In genomic region chr10:8499312-8499711, GRCh38 we compare ENCODE assay signal across 29 cellular contexts.
"Had no signal": no experiment of that assay in that cellular context is flagged by ENCODE, and none has a peak within 500 bp of the region (broad histone marks: within the 10 kb centered on the region; RNA-seq: fewer than 3 reads in every experiment).

No MANE protein-coding gene starts in this region.

- H3K4me1 ChIP-seq: SJCRH30 had no signal

- H3K4me2 ChIP-seq: KMS-11 had no signal

- H3K36me3 Mint-ChIP-seq: activated CD4-positive, alpha-beta memory T cell treated with anti-CD3 and anti-CD28 coated beads for 36 hours; activated naive CD4-positive, alpha-beta T cell treated with anti-CD3 and anti-CD28 coated beads, Interleukin-2, amount 10 ng/mL, durations not matched to agents 7 days and 5 days; activated naive CD8-positive, alpha-beta T cell; brain had no signal

- H3K9ac ChIP-seq: KMS-11 had no signal

- H3K27ac Mint-ChIP-seq: activated B cell treated with CpG ODN at 0.5 μM for 24 hours; activated CD4-positive, alpha-beta memory T cell treated with anti-CD3 and anti-CD28 coated beads for 36 hours; activated naive CD4-positive, alpha-beta T cell treated with anti-CD3 and anti-CD28 coated beads, Interleukin-2, amount 10 ng/mL, durations not matched to agents 7 days and 5 days; activated naive CD8-positive, alpha-beta T cell; activated naive CD8-positive, alpha-beta T cell treated with anti-CD3 and anti-CD28 coated beads, Interleukin-2, amount 50 U/mL, for 24 hours; brain; T-helper 1 cell treated with Interleukin-12 subunit alpha and Interleukin-12 subunit beta and Interleukin-4 antibody, amounts not matched to agents 30 μg/mL and 1 μg/mL, for 36 hours; T-helper 2 cell treated with Interferon-gamma antibody and Interleukin-4, amounts not matched to agents 5 μg/mL and 100 μg/mL, for 36 hours had no signal

- H3K9me3 Mint-ChIP-seq: activated B cell treated with CpG ODN at 0.5 μM for 24 hours; activated naive CD4-positive, alpha-beta T cell treated with anti-CD3 and anti-CD28 coated beads, Interleukin-2, amount 10 ng/mL, durations not matched to agents 7 days and 5 days; activated T-cell treated with anti-CD3 and anti-CD28 coated beads, Interleukin-2, amount 50 U/mL, for 4 hours; T-helper 1 cell treated with Interleukin-12 subunit alpha and Interleukin-12 subunit beta and Interleukin-4 antibody, amounts not matched to agents 30 μg/mL and 1 μg/mL, for 36 hours had no signal

- H3K4me3 ChIP-seq: SJCRH30, SK-N-MC had no signal

- H3K4me3 Mint-ChIP-seq: activated B cell treated with CpG ODN at 0.5 μM for 24 hours; activated CD4-positive, alpha-beta memory T cell treated with anti-CD3 and anti-CD28 coated beads for 36 hours; activated naive CD4-positive, alpha-beta T cell treated with anti-CD3 and anti-CD28 coated beads, Interleukin-2, amount 10 ng/mL, durations not matched to agents 7 days and 5 days; activated naive CD8-positive, alpha-beta T cell; activated naive CD8-positive, alpha-beta T cell treated with anti-CD3 and anti-CD28 coated beads, Interleukin-2, amount 50 U/mL, for 24 hours; activated T-cell treated with anti-CD3 and anti-CD28 coated beads, Interleukin-2, amount 50 U/mL, for 4 hours; brain; T-helper 1 cell treated with Interleukin-12 subunit alpha and Interleukin-12 subunit beta and Interleukin-4 antibody, amounts not matched to agents 30 μg/mL and 1 μg/mL, for 36 hours; T-helper 2 cell treated with Interferon-gamma antibody and Interleukin-4, amounts not matched to agents 5 μg/mL and 100 μg/mL, for 36 hours had no signal

- H3K36me3 ChIP-seq: SJCRH30 had no signal

- H3K4me1 Mint-ChIP-seq: activated B cell treated with CpG ODN at 0.5 μM for 24 hours; activated naive CD4-positive, alpha-beta T cell treated with anti-CD3 and anti-CD28 coated beads, Interleukin-2, amount 10 ng/mL, durations not matched to agents 7 days and 5 days had no signal

- H3K27me3 ChIP-seq: SJCRH30 had no signal

- H3K27ac ChIP-seq: KMS-11, SJCRH30, SK-N-MC had no signal

- H3K9me3 ChIP-seq: SJCRH30 had no signal

- DNase-seq: activated B cell treated with CpG ODN at 0.5 μM for 24 hours; activated CD4-positive, CD25-positive, alpha-beta regulatory T cell treated with anti-CD3 and anti-CD28 coated beads, Interleukin-2, amount 50 U/mL, for 72 hours; activated CD8-positive, alpha-beta memory T cell treated with anti-CD3 and anti-CD28 coated beads, Interleukin-2, amount 50 U/mL, for 4 hours; activated effector memory CD4-positive, alpha-beta T cell treated with Interleukin-2 at 50 U/mL for 16 hours; activated naive CD4-positive, alpha-beta T cell treated with anti-CD3 and anti-CD28 coated beads, Interleukin-2, amount 10 ng/mL, durations not matched to agents 7 days and 5 days; activated naive CD8-positive, alpha-beta T cell treated with anti-CD3 and anti-CD28 coated beads, Interleukin-2, amount 50 U/mL, for 24 hours; activated T-cell treated with anti-CD3 and anti-CD28 coated beads for 4 hours; activated T-cell treated with anti-CD3 and anti-CD28 coated beads, Interleukin-2, amount 50 U/mL, for 4 hours; anterior cingulate cortex; central memory CD4-positive, alpha-beta T cell; NCI-H1092 treated with DMSO at 0.1 percent for 48 hours; NCI-H1417; NCI-H146; NCI-H187; NCI-H2029 treated with DMSO at 0.1 percent for 48 hours; NCI-H226; NCI-H446 treated with DMSO at 0.1 percent for 48 hours; NCI-H524; NCI-H69; NK-92 treated with Interleukin-12 subunit alpha and Interleukin-12 subunit beta, amount 100 ng/mL, for 24 hours; SHP77; SJCRH30 had no signal

- H3K27me3 Mint-ChIP-seq: activated B cell treated with CpG ODN at 0.5 μM for 24 hours had no signal
